18 cellular contexts compared by ENCODE assay signal in genomic region chr12:53461591-53461990, GRCh38. TPM values are rescaled to one million over a fixed set of nuclear protein-coding genes. Genes with fewer than 3 reads are reported as not detected.
DNase-seq lines count a peak whose midpoint lies in the region; ATAC-seq and TF ChIP-seq lines count a peak whose summit lies in the region.
"Had no signal": no experiment of that assay in that cellular context is flagged by ENCODE, and none has a peak within 500 bp of the region (broad histone marks: within the 10 kb centered on the region; RNA-seq: fewer than 3 reads in every experiment).

No MANE protein-coding gene starts in this region.

- peaks cover 96% of the 10 kb centered on the region for H3K36me3 ChIP-seq in cardiac muscle cell
- H3K36me3 ChIP-seq in Loucy (ENCODE audit: insufficient read depth, low read length) = peaks cover 99% of the 10 kb centered on the region
- H3K36me3 ChIP-seq in adrenal gland (replicated peaks in 1 of 2) = peaks cover 0 to 100% of the 10 kb centered on the region in 2 donors
- peaks cover 3 to 100% of the 10 kb centered on the region in 2 donors for H3K36me3 ChIP-seq in gastrocnemius medialis

- TF ChIP-seq POLR2A in adrenal gland (IDR thresholded peaks at IDR 0.05) (no peak), gastrocnemius medialis (IDR thresholded peaks at IDR 0.05) (peak in 1 of 2 donors; percentile 4)

- DNase-seq in cardiac muscle cell (ENCODE audit: low read depth in 1 of 2, low spot score in 1 of 2) (no peak), cardiac septum (ENCODE audit: low spot score) (no peak), adrenal gland (peak in 1 of 7 donors; percentile 24), gastrocnemius medialis (no peak), NCI-H510A (lab: John Stamatoyannopoulos, UW) (no peak), RPMI8226 (no peak)
- DNase-seq: DMS 273 treated with DMSO at 0.1 percent for 48 hours, GDM1, NCI-H1092, NCI-H146, NCI-H2081 treated with DMSO at 0.1 percent for 48 hours, NCI-H524 treated with DMSO at 0.1 percent for 48 hours, Peyer's patch, SIG-M5 had no signal

- H3K4me2 ChIP-seq in Loucy (ENCODE audit: low read depth, low read length, poor library complexity, severe bottlenecking) = peak overlapping the region; percentile 67
- H3K4me2 ChIP-seq: GM23338 had no signal

- H3K79me2 ChIP-seq in Loucy (ENCODE audit: insufficient read depth, low read length) = peaks cover 100% of the 10 kb centered on the region

- H2AFZ ChIP-seq in Loucy (ENCODE audit: low read length) = no peak overlapping the region
- H2AFZ ChIP-seq: GM23338 had no signal

- peak overlapping the region; percentile 88 for H3K27ac ChIP-seq in cardiac muscle cell
- peak overlapping the region in 3 of 5 donors; percentile 16 to 36 (median 27) for H3K27ac ChIP-seq in adrenal gland
- peak overlapping the region; percentile 71 to 84 (median 78) for H3K27ac ChIP-seq in gastrocnemius medialis
- H3K27ac ChIP-seq: Peyer's patch had no signal

- in situ Hi-C loops in gastrocnemius medialis (cut with MboI; ENCODE audit: low sequenced_read_pairs in 4 of 4) = no loop called here

- peaks cover 40% of the 10 kb centered on the region for H3K4me1 ChIP-seq in cardiac muscle cell (ENCODE audit: low read depth)
- H3K4me1 ChIP-seq in Loucy (ENCODE audit: insufficient read depth, low read length, poor library complexity, severe bottlenecking) = peaks cover 58% of the 10 kb centered on the region
- peaks cover 23 to 50% of the 10 kb centered on the region in 2 donors for H3K4me1 ChIP-seq in adrenal gland (replicated peaks in 1 of 2)
- H3K4me1 ChIP-seq in gastrocnemius medialis = peaks cover 66 to 77% of the 10 kb centered on the region in 2 donors

- peak overlapping the region; percentile 18 for H3K9ac ChIP-seq in Loucy (ENCODE audit: low read depth, low read length, poor library complexity, severe bottlenecking)

- intact Hi-C loops in cardiac septum (cut with DNase I) (no loop called here), adrenal gland (cut with DNase I) (no loop called here), gastrocnemius medialis (cut with DNase I; ENCODE audit: low total_unique reads) (no loop called here)

- H3K4me3 ChIP-seq in cardiac muscle cell = peak overlapping the region; percentile 10
- peak overlapping the region; percentile 26 for H3K4me3 ChIP-seq in Loucy (ENCODE audit: low read length, poor library complexity, severe bottlenecking)
- no peak overlapping the region for H3K4me3 ChIP-seq in adrenal gland
- no peak overlapping the region for H3K4me3 ChIP-seq in gastrocnemius medialis
- H3K4me3 ChIP-seq: GM12878, GM23338, Peyer's patch had no signal

- WGBS in adrenal gland, 4 donors = 53 to 65% (median 64%) methylated on average over 8 of the region's 8 CpGs

- H4K20me1 ChIP-seq in Loucy (ENCODE audit: insufficient read depth, low read length, poor library complexity, severe bottlenecking) = peaks cover 100% of the 10 kb centered on the region

- H3K27me3 ChIP-seq in cardiac muscle cell (no peaks in the 10 kb centered on the region), Loucy (ENCODE audit: insufficient read depth, low read length, poor library complexity, severe bottlenecking) (no peaks in the 10 kb centered on the region), adrenal gland (no peaks in the 10 kb centered on the region), gastrocnemius medialis (no peaks in the 10 kb centered on the region)
- H3K27me3 ChIP-seq: Peyer's patch had no signal

- no peaks in the 10 kb centered on the region for H3K9me3 ChIP-seq in cardiac muscle cell (ENCODE audit: low read depth)
- no peaks in the 10 kb centered on the region for H3K9me3 ChIP-seq in Loucy (ENCODE audit: insufficient read depth, low read depth, low read length)
- no peaks in the 10 kb centered on the region for H3K9me3 ChIP-seq in adrenal gland (replicated peaks in 1 of 3)
- no peaks in the 10 kb centered on the region for H3K9me3 ChIP-seq in gastrocnemius medialis
- H3K9me3 ChIP-seq: Peyer's patch had no signal

- TF ChIP-seq CTCF in cardiac muscle cell (IDR thresholded peaks at IDR 0.05; ENCODE audit: low read depth, low read length) = no peak
- no peak for TF ChIP-seq CTCF in Loucy (conservative IDR thresholded peaks at IDR 0.05; ENCODE audit: low read length)
- no peak for TF ChIP-seq CTCF in adrenal gland (IDR thresholded peaks at IDR 0.05)
- TF ChIP-seq CTCF in gastrocnemius medialis (IDR thresholded peaks at IDR 0.05 in 4 of 5, conservative IDR thresholded peaks at IDR 0.05 in 1 of 5) = no peak

- no peaks in the 10 kb centered on the region for H3K9me2 ChIP-seq in Loucy (replicated peaks; ENCODE audit: low read depth, low read length)

- no peak for ATAC-seq in gastrocnemius medialis
- ATAC-seq: GM12878, GM23338 had no signal

- H3F3A ChIP-seq in Loucy (ENCODE audit: low read depth) = peaks cover 6% of the 10 kb centered on the region; the same call in 1 of the 2 replicates

RNA-seq across cellular contexts. Expression of gene PCBP2, which starts 9.7 kb away (rescaled TPM):
- total RNA-seq in cardiac muscle cell = 213 and 326 TPM in 2 replicates
- 114 and 146 TPM in 2 replicates for polyA plus RNA-seq in cardiac muscle cell
- 520 TPM for total RNA-seq in cardiac septum
- 1,000 to 10,000 TPM in 2 of 8 donors, 100 to 1,000 TPM in 6; 300 to 1,158 (median 628) TPM for total RNA-seq in adrenal gland
- 100 to 1,000 TPM; 521 to 757 (median 545) TPM for polyA plus RNA-seq in adrenal gland
- total RNA-seq in gastrocnemius medialis = 100 to 1,000 TPM; 113 to 257 (median 191) TPM

RNA-seq across cellular contexts. Expression of gene PRR13, which starts 20.1 kb away (rescaled TPM):
- total RNA-seq in cardiac muscle cell (42.9 and 48.3 TPM in 2 replicates), cardiac septum (61.5 TPM), adrenal gland (100 to 1,000 TPM in 6 of 8 donors, 10 to 100 TPM in 2; 68.2 to 233 (median 154) TPM), gastrocnemius medialis (10 to 100 TPM; 40.3 to 90.4 (median 74.2) TPM)
- polyA plus RNA-seq in cardiac muscle cell (169 and 190 TPM in 2 replicates), adrenal gland (100 to 1,000 TPM; 127 to 407 (median 130) TPM)

RNA-seq across cellular contexts. Expression of gene MAP3K12, which starts 37.7 kb away (rescaled TPM):
- total RNA-seq in cardiac muscle cell (18.5 and 26.1 TPM in 2 replicates), cardiac septum (7.0 TPM), adrenal gland (10 to 100 TPM in 6 of 8 donors, 1 to 10 TPM in 2; 7.5 to 25.4 (median 16.7) TPM), gastrocnemius medialis (1 to 10 TPM; 1.1 to 9.9 (median 3.8) TPM)
- polyA plus RNA-seq in cardiac muscle cell (15.1 and 17.6 TPM in 2 replicates), adrenal gland (10 to 100 TPM in 2 of 3 donors, 1 to 10 TPM in 1; 6.9 to 85.1 (median 69.8) TPM)

RNA-seq across cellular contexts. Expression of gene AMHR2, which starts 37.9 kb away (rescaled TPM):
- total RNA-seq in cardiac muscle cell = 39.8 and 60.0 TPM in 2 replicates
- polyA plus RNA-seq in cardiac muscle cell = 53.4 and 57.3 TPM in 2 replicates
- 0.43 TPM for total RNA-seq in cardiac septum
- total RNA-seq in adrenal gland = 100 to 1,000 TPM in 1 of 8 donors, 10 to 100 TPM in 7; 26.7 to 104 (median 74.2) TPM
- polyA plus RNA-seq in adrenal gland = 10 to 100 TPM; 19.8 to 41.2 (median 26.6) TPM
- total RNA-seq in gastrocnemius medialis = 1 to 10 TPM in 2 of 4 donors, not detected in 2; 1.0 to 1.4 TPM
- total RNA-seq: GM12878 had no signal
- polyA plus RNA-seq: CD14-positive monocyte, GM23338 had no signal

RNA-seq across cellular contexts. Expression of gene TARBP2, which starts 39.5 kb away (rescaled TPM):
- 58.3 and 68.1 TPM in 2 replicates for total RNA-seq in cardiac muscle cell
- polyA plus RNA-seq in cardiac muscle cell = 69.2 and 79.8 TPM in 2 replicates
- 11.6 TPM for total RNA-seq in cardiac septum
- total RNA-seq in adrenal gland = 10 to 100 TPM; 22.6 to 41.7 (median 30.6) TPM
- 10 to 100 TPM; 14.9 to 72.9 (median 51.7) TPM for polyA plus RNA-seq in adrenal gland
- 10 to 100 TPM in 2 of 4 donors, 1 to 10 TPM in 2; 6.8 to 17.4 (median 11.6) TPM for total RNA-seq in gastrocnemius medialis

Comparison
In these comparisons a context has a peak if more than half of its experiments do, and no peak if none do; other contexts are left out.
1. H3K27ac ChIP-seq: peak in every context shown above with its lines; median percentile 88 in cardiac muscle cell; 78 in gastrocnemius medialis; 27 in adrenal gland.
2. H3K4me3 ChIP-seq: peak in cardiac muscle cell (single experiment) and Loucy (single experiment); none in adrenal gland (0 of 4) and gastrocnemius medialis (0 of 4).